Comparison of ENCODE assay signal across 22 cellular contexts in genomic region chr1:119204169-119204568, GRCh38.
DNase-seq lines count a peak whose midpoint lies in the region; TF ChIP-seq lines count a peak whose summit lies in the region.
"Had no signal": no experiment of that assay in that cellular context is flagged by ENCODE, and none has a peak within 500 bp of the region (broad histone marks: within the 10 kb centered on the region; RNA-seq: fewer than 3 reads in every experiment).

No MANE protein-coding gene starts in this region.

- DNase-seq in AG09319 (ENCODE audit: extremely low read depth, low read depth) = peak; percentile 50
- DNase-seq in DMS 273 treated with DMSO at 0.1 percent for 48 hours (lab: John Stamatoyannopoulos, UW) = peak; percentile 7
- peak; percentile 34 for DNase-seq in NCI-H69 (lab: John Stamatoyannopoulos, UW)
- peak; percentile 58 for DNase-seq in dedifferentiated amniotic fluid mesenchymal stem cell (ENCODE audit: extremely low spot score)
- no peak for DNase-seq in substantia nigra (lab: John Stamatoyannopoulos, UW)
- DNase-seq in osteoblast (ENCODE audit: insufficient read length, low spot score, missing footprints) = no peak
- DNase-seq in mesendoderm = no peak
- DNase-seq: BE2C; CD8-positive, alpha-beta memory T cell; DMS153; DND-41; Karpas-422; NCI-H1092 treated with DMSO at 0.1 percent for 48 hours; NCI-H1436; NCI-H187; NCI-H345; NCI-H510A treated with DMSO at 0.1 percent for 48 hours; SHP77; T-helper 17 cell had no signal

- H3K79me2 ChIP-seq in osteoblast (ENCODE audit: insufficient read depth, low read length) (no peaks in the 10 kb centered on the region), mesendoderm (ENCODE audit: control insufficient read depth, insufficient read depth, low read length) (no peaks in the 10 kb centered on the region)

- H2BK120ac ChIP-seq in mesendoderm (ENCODE audit: low read depth, low read length) = no peak overlapping the region

- no peaks in the 10 kb centered on the region for H3K9me3 ChIP-seq in osteoblast (ENCODE audit: low read depth, low read length)
- H3K9me3 ChIP-seq: A549, BE2C had no signal

- H3K4me1 ChIP-seq in osteoblast (ENCODE audit: insufficient read depth, low read length) (peaks cover 3% of the 10 kb centered on the region), mesendoderm (ENCODE audit: control insufficient read depth, low read depth, low read length) (no peaks in the 10 kb centered on the region)
- H3K4me1 ChIP-seq: A549, BE2C had no signal

- H3K4me2 ChIP-seq in osteoblast (ENCODE audit: insufficient read depth, low read length) (no peak overlapping the region), mesendoderm (ENCODE audit: low read length) (no peak overlapping the region)
- H3K4me2 ChIP-seq: A549 had no signal

- H2AFZ ChIP-seq in osteoblast (ENCODE audit: low read length) = no peak overlapping the region

- H3K4ac ChIP-seq in mesendoderm (ENCODE audit: low read depth, low read length) = no peak overlapping the region

- no peaks in the 10 kb centered on the region for H4K20me1 ChIP-seq in osteoblast (ENCODE audit: insufficient read depth, low read length)

- H3K36me3 ChIP-seq in osteoblast (ENCODE audit: insufficient read depth, low read length) = no peaks in the 10 kb centered on the region
- no peaks in the 10 kb centered on the region for H3K36me3 ChIP-seq in mesendoderm (ENCODE audit: control insufficient read depth, insufficient read depth, low read length)
- H3K36me3 ChIP-seq: BE2C had no signal

- TF ChIP-seq CTCF in AG09319 (IDR thresholded peaks at IDR 0.05; ENCODE audit: low read depth, low read length) (no peak), osteoblast (IDR thresholded peaks at IDR 0.05; ENCODE audit: extremely low read depth, low read depth, low read length) (no peak)

- no peak overlapping the region for H2BK15ac ChIP-seq in mesendoderm (replicated peaks; ENCODE audit: low read depth)

- H3K27ac ChIP-seq in substantia nigra (ENCODE audit: low read depth, low read length, poor library complexity, severe bottlenecking) (no peak overlapping the region), osteoblast (ENCODE audit: low read depth, low read length) (no peak overlapping the region), mesendoderm (ENCODE audit: low read depth, low read length) (no peak overlapping the region)
- H3K27ac ChIP-seq: A549, RWPE1, SK-N-MC had no signal

- no peak overlapping the region for H3K9ac ChIP-seq in mesendoderm (ENCODE audit: low read length)

- no peak overlapping the region for H2AK5ac ChIP-seq in mesendoderm (ENCODE audit: low read length)

- no CpG with 5 or more reads among the region's 1 CpG for WGBS in mesendoderm (ENCODE audit: extremely low coverage, insufficient coverage, low lambda C conversion rate)

- no peaks in the 10 kb centered on the region for H3K27me3 ChIP-seq in osteoblast (ENCODE audit: insufficient read depth, low read length)
- H3K27me3 ChIP-seq in mesendoderm (ENCODE audit: insufficient read depth, low read length, poor library complexity) = no peaks in the 10 kb centered on the region
- H3K27me3 ChIP-seq: BE2C had no signal

- H4K8ac ChIP-seq in mesendoderm (ENCODE audit: low read depth, low read length) = no peak overlapping the region

- no peak overlapping the region for H2BK5ac ChIP-seq in mesendoderm (ENCODE audit: low read length)

- H3K79me1 ChIP-seq in mesendoderm (ENCODE audit: low read length) = no peaks in the 10 kb centered on the region

- no peak overlapping the region for H3K4me3 ChIP-seq in osteoblast (ENCODE audit: insufficient read depth, low read length)
- no peak overlapping the region for H3K4me3 ChIP-seq in mesendoderm (ENCODE audit: low read length)
- H3K4me3 ChIP-seq: A549, SK-N-MC had no signal

- no peak overlapping the region for H3K18ac ChIP-seq in mesendoderm (ENCODE audit: low read length)

- no peak overlapping the region for H4K5ac ChIP-seq in mesendoderm (ENCODE audit: low read length)

- H3K56ac ChIP-seq in mesendoderm (ENCODE audit: low read length) = no peak overlapping the region

- H3K23ac ChIP-seq in mesendoderm (ENCODE audit: low read length) = no peak overlapping the region

Comparison
In these comparisons a context has a peak if more than half of its experiments do, and no peak if none do; other contexts are left out.
1. DNase-seq: peak in AG09319 (single experiment), DMS 273 treated with DMSO at 0.1 percent for 48 hours (single experiment), NCI-H69 (single experiment) and dedifferentiated amniotic fluid mesenchymal stem cell (single experiment); none in substantia nigra (0 of 49), osteoblast (single experiment) and mesendoderm (single experiment).